ENCODE assay signal across 1 cellular context in the genomic region with DNA sequence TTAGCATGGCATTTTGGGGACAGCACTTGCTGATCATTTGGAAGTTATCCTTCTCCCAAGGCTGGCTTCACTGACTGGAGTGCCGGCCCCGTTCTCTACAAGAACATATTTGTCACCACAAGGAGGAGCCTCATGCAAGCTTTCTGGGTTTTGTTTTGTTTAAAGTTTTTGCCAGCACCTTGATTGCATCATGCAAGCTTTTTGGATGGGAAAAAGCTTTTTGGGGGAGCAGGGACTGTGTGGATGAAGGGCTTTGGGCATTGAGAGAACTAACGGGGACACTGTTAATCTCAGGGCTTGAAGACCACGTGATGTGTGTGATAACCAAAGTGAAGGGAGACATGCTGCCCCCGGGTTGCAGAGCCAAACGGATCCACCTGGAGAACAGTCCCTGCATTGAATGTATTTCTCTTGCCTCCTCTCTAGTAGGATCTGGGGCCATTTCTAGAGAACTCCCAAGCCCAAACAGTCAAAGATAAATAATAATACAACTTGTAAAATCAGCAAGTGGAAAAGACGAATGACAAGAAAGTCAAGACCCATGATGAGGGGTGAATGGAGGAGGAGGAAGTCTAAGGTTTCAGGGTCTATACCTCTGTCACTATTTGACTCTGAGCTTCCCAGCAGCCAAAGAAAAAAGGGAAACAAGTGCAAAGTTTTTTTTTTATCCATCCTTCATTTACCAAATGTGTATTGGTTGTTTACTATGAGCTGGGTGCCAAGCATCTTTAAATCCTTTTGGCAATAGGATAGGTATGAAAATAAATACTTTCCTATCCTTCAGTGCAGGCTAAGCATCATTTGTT.
A peak's percentile ranks its signal among the peaks of the same experiment; 100 is the strongest.
TF ChIP-seq lines count a peak whose summit lies in the region.

No MANE protein-coding gene starts in this region.

TF ChIP-seq in H1, 55 proteins besides CTCF, POLR2A, EP300 and RAD21:
- TF ChIP-seq CREB1 (IDR thresholded peaks at IDR 0.05) (no peak), KDM5A (IDR thresholded peaks at IDR 0.05; ENCODE audit: low read length) (no peak), TBP (IDR thresholded peaks at IDR 0.05; ENCODE audit: low read depth, low read length) (no peak), EGR1 (IDR thresholded peaks at IDR 0.05; ENCODE audit: borderline replicate concordance, low read depth, low read length) (no peak), SP1 (IDR thresholded peaks at IDR 0.05; ENCODE audit: low read depth, low read length) (no peak), CTBP2 (IDR thresholded peaks at IDR 0.05; ENCODE audit: borderline replicate concordance, insufficient read depth, insufficient read length, low read length) (no peak), POU5F1 (IDR thresholded peaks at IDR 0.05; ENCODE audit: low read depth, low read length) (no peak), YY1 (IDR thresholded peaks at IDR 0.05; ENCODE audit: low read depth, low read length) (no peak), CBX5 (IDR thresholded peaks at IDR 0.05; ENCODE audit: low read depth, low read length) (no peak), BRCA1 (IDR thresholded peaks at IDR 0.05; ENCODE audit: low read depth, low read length) (no peak), TAF7 (optimal IDR thresholded peaks at IDR 0.05; ENCODE audit: borderline replicate concordance, low read depth, low read length) (no peak), RBBP5 (IDR thresholded peaks at IDR 0.05; ENCODE audit: borderline replicate concordance, low read depth, low read length) (no peak), BCL11A (IDR thresholded peaks at IDR 0.05; ENCODE audit: low read depth in 2 of 2, low read length in 2 of 2) (no peak), JUND (IDR thresholded peaks at IDR 0.05; ENCODE audit: low read length) (peak; percentile 92), SIX5 (IDR thresholded peaks at IDR 0.05; ENCODE audit: low read depth, low read length) (no peak), RFX5 (IDR thresholded peaks at IDR 0.05; ENCODE audit: borderline replicate concordance, low read depth, low read length) (no peak), SIN3A (conservative IDR thresholded peaks at IDR 0.05 in 1 of 2, IDR thresholded peaks at IDR 0.05 in 1 of 2; ENCODE audit: low read depth in 1 of 2, low read length in 2 of 2) (no peak), CHD2 (IDR thresholded peaks at IDR 0.05; ENCODE audit: low read length) (no peak), SUZ12 (IDR thresholded peaks at IDR 0.05; ENCODE audit: low read length) (no peak), JUN (IDR thresholded peaks at IDR 0.05; ENCODE audit: low read depth, low read length) (0 out of 2 replicates have a peak, but pooled peaks have one; percentile 40), NRF1 (IDR thresholded peaks at IDR 0.05; ENCODE audit: low read depth, low read length) (no peak), SRF (IDR thresholded peaks at IDR 0.05; ENCODE audit: low read depth, low read length) (no peak), RNF2 (IDR thresholded peaks at IDR 0.05; ENCODE audit: borderline replicate concordance, low read depth, low read length, missing control alignments, poor library complexity, severe bottlenecking) (no peak), MAFK (IDR thresholded peaks at IDR 0.05; ENCODE audit: low read depth, low read length) (no peak), CBX8 (IDR thresholded peaks at IDR 0.05; ENCODE audit: borderline replicate concordance, low read depth, low read length) (no peak), KDM1A (IDR thresholded peaks at IDR 0.05; ENCODE audit: borderline replicate concordance, low read length) (peak; percentile 98), ASH2L (IDR thresholded peaks at IDR 0.05; ENCODE audit: low read length) (no peak), SIRT6 (IDR thresholded peaks at IDR 0.05; ENCODE audit: low read length) (no peak), BACH1 (IDR thresholded peaks at IDR 0.05; ENCODE audit: low read length) (no peak), RXRA (IDR thresholded peaks at IDR 0.05; ENCODE audit: insufficient read depth, low read depth, low read length) (no peak), CHD1 (IDR thresholded peaks at IDR 0.05; ENCODE audit: low read depth, low read length) (no peak), PHF8 (conservative IDR thresholded peaks at IDR 0.05; ENCODE audit: low read depth, low read length) (no peak), HDAC2 (IDR thresholded peaks at IDR 0.05; ENCODE audit: borderline replicate concordance in 1 of 2, low read depth in 2 of 2, low read length in 2 of 2) (peak in 1 of 2 experiments; percentile 97; a peak in 1 of 4 replicates), HDAC6 (IDR thresholded peaks at IDR 0.05; ENCODE audit: low read depth, low read length) (no peak), GTF2F1 (IDR thresholded peaks at IDR 0.05; ENCODE audit: borderline replicate concordance, low read depth, low read length) (no peak), TCF12 (IDR thresholded peaks at IDR 0.05; ENCODE audit: low read depth, low read length) (no peak), FOSL1 (IDR thresholded peaks at IDR 0.05; ENCODE audit: insufficient read depth, low read depth, low read length) (no peak), CEBPB (IDR thresholded peaks at IDR 0.05; ENCODE audit: low read depth, low read length) (peak; percentile 99), TAF1 (IDR thresholded peaks at IDR 0.05; ENCODE audit: low read depth, low read length) (peak; percentile 39; the same call in 1 of the 2 replicates), TEAD4 (IDR thresholded peaks at IDR 0.05; ENCODE audit: low read depth, low read length) (no peak), GABPA (IDR thresholded peaks at IDR 0.05; ENCODE audit: borderline replicate concordance, insufficient read depth, low read length) (no peak), NANOG (IDR thresholded peaks at IDR 0.05; ENCODE audit: insufficient read depth, low read depth, low read length, poor library complexity, severe bottlenecking) (no peak), SP2 (IDR thresholded peaks at IDR 0.05; ENCODE audit: low read length) (no peak), KDM4A (IDR thresholded peaks at IDR 0.05; ENCODE audit: low read depth, low read length, severe bottlenecking) (no peak), POLR2AphosphoS5 (IDR thresholded peaks at IDR 0.05; ENCODE audit: low read depth, low read length) (no peak), ZNF274 (IDR thresholded peaks at IDR 0.05; ENCODE audit: borderline replicate concordance, extremely low read depth, low read length) (no peak), SP4 (IDR thresholded peaks at IDR 0.05; ENCODE audit: low read length) (no peak), SAP30 (IDR thresholded peaks at IDR 0.05; ENCODE audit: insufficient read depth, insufficient replicate concordance, low read length) (no peak), EZH2 (IDR thresholded peaks at IDR 0.05; ENCODE audit: low read depth, low read length, severe bottlenecking) (no peak)
- TF ChIP-seq, protein P1, sequence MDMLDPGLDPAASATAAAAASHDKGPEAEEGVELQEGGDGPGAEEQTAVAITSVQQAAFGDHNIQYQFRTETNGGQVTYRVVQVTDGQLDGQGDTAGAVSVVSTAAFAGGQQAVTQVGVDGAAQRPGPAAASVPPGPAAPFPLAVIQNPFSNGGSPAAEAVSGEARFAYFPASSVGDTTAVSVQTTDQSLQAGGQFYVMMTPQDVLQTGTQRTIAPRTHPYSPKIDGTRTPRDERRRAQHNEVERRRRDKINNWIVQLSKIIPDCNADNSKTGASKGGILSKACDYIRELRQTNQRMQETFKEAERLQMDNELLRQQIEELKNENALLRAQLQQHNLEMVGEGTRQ (IDR thresholded peaks at IDR 0.05; ENCODE audit: low read length): peak; percentile 53; the same call in 1 of the 2 replicates
- TF ChIP-seq, protein P2, sequence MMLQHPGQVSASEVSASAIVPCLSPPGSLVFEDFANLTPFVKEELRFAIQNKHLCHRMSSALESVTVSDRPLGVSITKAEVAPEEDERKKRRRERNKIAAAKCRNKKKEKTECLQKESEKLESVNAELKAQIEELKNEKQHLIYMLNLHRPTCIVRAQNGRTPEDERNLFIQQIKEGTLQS (IDR thresholded peaks at IDR 0.05; ENCODE audit: insufficient read depth, low read depth, low read length): peak; percentile 94
- TF ChIP-seq, protein P3, sequence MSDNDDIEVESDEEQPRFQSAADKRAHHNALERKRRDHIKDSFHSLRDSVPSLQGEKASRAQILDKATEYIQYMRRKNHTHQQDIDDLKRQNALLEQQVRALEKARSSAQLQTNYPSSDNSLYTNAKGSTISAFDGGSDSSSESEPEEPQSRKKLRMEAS (IDR thresholded peaks at IDR 0.05): 0 out of 2 replicates have a peak, but pooled peaks have one; percentile 27
- TF ChIP-seq, protein P4, sequence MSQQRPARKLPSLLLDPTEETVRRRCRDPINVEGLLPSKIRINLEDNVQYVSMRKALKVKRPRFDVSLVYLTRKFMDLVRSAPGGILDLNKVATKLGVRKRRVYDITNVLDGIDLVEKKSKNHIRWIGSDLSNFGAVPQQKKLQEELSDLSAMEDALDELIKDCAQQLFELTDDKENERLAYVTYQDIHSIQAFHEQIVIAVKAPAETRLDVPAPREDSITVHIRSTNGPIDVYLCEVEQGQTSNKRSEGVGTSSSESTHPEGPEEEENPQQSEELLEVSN (IDR thresholded peaks at IDR 0.05): no peak
- TF ChIP-seq, protein P5, sequence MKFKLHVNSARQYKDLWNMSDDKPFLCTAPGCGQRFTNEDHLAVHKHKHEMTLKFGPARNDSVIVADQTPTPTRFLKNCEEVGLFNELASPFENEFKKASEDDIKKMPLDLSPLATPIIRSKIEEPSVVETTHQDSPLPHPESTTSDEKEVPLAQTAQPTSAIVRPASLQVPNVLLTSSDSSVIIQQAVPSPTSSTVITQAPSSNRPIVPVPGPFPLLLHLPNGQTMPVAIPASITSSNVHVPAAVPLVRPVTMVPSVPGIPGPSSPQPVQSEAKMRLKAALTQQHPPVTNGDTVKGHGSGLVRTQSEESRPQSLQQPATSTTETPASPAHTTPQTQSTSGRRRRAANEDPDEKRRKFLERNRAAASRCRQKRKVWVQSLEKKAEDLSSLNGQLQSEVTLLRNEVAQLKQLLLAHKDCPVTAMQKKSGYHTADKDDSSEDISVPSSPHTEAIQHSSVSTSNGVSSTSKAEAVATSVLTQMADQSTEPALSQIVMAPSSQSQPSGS (IDR thresholded peaks at IDR 0.05; ENCODE audit: low read length): 0 out of 2 replicates have a peak, but pooled peaks have one; percentile 65
- TF ChIP-seq, protein P6, sequence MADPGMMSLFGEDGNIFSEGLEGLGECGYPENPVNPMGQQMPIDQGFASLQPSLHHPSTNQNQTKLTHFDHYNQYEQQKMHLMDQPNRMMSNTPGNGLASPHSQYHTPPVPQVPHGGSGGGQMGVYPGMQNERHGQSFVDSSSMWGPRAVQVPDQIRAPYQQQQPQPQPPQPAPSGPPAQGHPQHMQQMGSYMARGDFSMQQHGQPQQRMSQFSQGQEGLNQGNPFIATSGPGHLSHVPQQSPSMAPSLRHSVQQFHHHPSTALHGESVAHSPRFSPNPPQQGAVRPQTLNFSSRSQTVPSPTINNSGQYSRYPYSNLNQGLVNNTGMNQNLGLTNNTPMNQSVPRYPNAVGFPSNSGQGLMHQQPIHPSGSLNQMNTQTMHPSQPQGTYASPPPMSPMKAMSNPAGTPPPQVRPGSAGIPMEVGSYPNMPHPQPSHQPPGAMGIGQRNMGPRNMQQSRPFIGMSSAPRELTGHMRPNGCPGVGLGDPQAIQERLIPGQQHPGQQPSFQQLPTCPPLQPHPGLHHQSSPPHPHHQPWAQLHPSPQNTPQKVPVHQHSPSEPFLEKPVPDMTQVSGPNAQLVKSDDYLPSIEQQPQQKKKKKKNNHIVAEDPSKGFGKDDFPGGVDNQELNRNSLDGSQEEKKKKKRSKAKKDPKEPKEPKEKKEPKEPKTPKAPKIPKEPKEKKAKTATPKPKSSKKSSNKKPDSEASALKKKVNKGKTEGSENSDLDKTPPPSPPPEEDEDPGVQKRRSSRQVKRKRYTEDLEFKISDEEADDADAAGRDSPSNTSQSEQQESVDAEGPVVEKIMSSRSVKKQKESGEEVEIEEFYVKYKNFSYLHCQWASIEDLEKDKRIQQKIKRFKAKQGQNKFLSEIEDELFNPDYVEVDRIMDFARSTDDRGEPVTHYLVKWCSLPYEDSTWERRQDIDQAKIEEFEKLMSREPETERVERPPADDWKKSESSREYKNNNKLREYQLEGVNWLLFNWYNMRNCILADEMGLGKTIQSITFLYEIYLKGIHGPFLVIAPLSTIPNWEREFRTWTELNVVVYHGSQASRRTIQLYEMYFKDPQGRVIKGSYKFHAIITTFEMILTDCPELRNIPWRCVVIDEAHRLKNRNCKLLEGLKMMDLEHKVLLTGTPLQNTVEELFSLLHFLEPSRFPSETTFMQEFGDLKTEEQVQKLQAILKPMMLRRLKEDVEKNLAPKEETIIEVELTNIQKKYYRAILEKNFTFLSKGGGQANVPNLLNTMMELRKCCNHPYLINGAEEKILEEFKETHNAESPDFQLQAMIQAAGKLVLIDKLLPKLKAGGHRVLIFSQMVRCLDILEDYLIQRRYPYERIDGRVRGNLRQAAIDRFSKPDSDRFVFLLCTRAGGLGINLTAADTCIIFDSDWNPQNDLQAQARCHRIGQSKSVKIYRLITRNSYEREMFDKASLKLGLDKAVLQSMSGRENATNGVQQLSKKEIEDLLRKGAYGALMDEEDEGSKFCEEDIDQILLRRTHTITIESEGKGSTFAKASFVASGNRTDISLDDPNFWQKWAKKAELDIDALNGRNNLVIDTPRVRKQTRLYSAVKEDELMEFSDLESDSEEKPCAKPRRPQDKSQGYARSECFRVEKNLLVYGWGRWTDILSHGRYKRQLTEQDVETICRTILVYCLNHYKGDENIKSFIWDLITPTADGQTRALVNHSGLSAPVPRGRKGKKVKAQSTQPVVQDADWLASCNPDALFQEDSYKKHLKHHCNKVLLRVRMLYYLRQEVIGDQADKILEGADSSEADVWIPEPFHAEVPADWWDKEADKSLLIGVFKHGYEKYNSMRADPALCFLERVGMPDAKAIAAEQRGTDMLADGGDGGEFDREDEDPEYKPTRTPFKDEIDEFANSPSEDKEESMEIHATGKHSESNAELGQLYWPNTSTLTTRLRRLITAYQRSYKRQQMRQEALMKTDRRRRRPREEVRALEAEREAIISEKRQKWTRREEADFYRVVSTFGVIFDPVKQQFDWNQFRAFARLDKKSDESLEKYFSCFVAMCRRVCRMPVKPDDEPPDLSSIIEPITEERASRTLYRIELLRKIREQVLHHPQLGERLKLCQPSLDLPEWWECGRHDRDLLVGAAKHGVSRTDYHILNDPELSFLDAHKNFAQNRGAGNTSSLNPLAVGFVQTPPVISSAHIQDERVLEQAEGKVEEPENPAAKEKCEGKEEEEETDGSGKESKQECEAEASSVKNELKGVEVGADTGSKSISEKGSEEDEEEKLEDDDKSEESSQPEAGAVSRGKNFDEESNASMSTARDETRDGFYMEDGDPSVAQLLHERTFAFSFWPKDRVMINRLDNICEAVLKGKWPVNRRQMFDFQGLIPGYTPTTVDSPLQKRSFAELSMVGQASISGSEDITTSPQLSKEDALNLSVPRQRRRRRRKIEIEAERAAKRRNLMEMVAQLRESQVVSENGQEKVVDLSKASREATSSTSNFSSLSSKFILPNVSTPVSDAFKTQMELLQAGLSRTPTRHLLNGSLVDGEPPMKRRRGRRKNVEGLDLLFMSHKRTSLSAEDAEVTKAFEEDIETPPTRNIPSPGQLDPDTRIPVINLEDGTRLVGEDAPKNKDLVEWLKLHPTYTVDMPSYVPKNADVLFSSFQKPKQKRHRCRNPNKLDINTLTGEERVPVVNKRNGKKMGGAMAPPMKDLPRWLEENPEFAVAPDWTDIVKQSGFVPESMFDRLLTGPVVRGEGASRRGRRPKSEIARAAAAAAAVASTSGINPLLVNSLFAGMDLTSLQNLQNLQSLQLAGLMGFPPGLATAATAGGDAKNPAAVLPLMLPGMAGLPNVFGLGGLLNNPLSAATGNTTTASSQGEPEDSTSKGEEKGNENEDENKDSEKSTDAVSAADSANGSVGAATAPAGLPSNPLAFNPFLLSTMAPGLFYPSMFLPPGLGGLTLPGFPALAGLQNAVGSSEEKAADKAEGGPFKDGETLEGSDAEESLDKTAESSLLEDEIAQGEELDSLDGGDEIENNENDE (IDR thresholded peaks at IDR 0.05; ENCODE audit: insufficient replicate concordance, low read length): no peak
TF ChIP-seq in H1: peak in this region for 10.
